25 cellular contexts compared by ENCODE assay signal in the genomic region with DNA sequence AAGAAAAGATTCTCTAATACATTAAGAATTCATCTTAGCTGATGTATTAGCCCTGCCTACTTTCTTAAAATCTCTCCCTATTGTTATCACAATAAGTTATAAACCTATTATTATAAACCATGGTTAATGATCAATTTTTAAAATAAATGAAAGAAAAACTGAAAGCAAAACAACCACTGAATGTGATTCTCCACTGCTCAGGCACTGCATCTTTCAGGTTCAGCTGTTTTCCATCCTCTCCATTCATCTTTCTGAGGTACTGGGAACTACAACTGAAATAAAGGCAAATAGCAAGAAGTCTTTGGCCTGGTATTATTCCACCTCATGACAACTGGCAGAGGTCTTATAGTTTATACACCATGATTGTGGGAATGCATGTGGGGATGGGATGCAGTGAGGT.
"Had no signal": no experiment of that assay in that cellular context is flagged by ENCODE, and none has a peak within 500 bp of the region (broad histone marks: within the 10 kb centered on the region; RNA-seq: fewer than 3 reads in every experiment).

No MANE protein-coding gene starts in this region.

- H3K4me3 ChIP-seq: coronary artery, dorsolateral prefrontal cortex, esophagus squamous epithelium, gastrocnemius medialis, heart right ventricle, left lung, lower lobe of right lung, mucosa of descending colon had no signal

- ATAC-seq: esophagus mucosa, gastrocnemius medialis, heart right ventricle, left cardiac atrium, left lung, left ventricle myocardium superior, lower lobe of right lung, mucosa of descending colon had no signal

- DNase-seq: dermis blood vessel endothelial cell; dorsolateral prefrontal cortex; effector CD4-positive, alpha-beta T cell; effector memory CD4-positive, alpha-beta T cell; esophagus squamous epithelium; foreskin fibroblast; foreskin melanocyte; gastrocnemius medialis; glutamatergic neuron; head of caudate nucleus; heart right ventricle; hippocampal formation; left cardiac atrium; left lung; left ventricle myocardium superior; lower lobe of right lung; mesenchymal stem cell; mucosa of descending colon; naive B cell had no signal

- H3K27ac ChIP-seq: coronary artery, dorsolateral prefrontal cortex, esophagus squamous epithelium, gastrocnemius medialis, heart right ventricle, left lung, lower lobe of right lung had no signal

- H3K4me1 ChIP-seq: esophagus squamous epithelium, gastrocnemius medialis, heart right ventricle, left lung, lower lobe of right lung had no signal

- H3K9me3 ChIP-seq: esophagus squamous epithelium, gastrocnemius medialis, lower lobe of right lung had no signal

- FAIRE-seq: colon, endothelial cell of umbilical vein, islet of Langerhans, keratinocyte had no signal

- H3K27me3 ChIP-seq: dorsolateral prefrontal cortex, esophagus squamous epithelium, gastrocnemius medialis, heart right ventricle, left lung had no signal

- H3K36me3 ChIP-seq: esophagus squamous epithelium, gastrocnemius medialis, heart right ventricle, left lung, lower lobe of right lung had no signal
